Comparison of ENCODE assay signal across 13 cellular contexts in genomic region chr6:14441371-14441781, GRCh38.
A peak's percentile ranks its signal among the peaks of the same experiment; 100 is the strongest.
DNase-seq lines count a peak whose midpoint lies in the region; ATAC-seq and TF ChIP-seq lines count a peak whose summit lies in the region.
"Had no signal": no experiment of that assay in that cellular context is flagged by ENCODE, and none has a peak within 500 bp of the region (broad histone marks: within the 10 kb centered on the region; RNA-seq: fewer than 3 reads in every experiment).

No MANE protein-coding gene starts in this region.

- H3K9me3 ChIP-seq in IMR-90 (ENCODE audit: control insufficient read depth, insufficient read depth, low read length) (no peaks in the 10 kb centered on the region), heart right ventricle (no peaks in the 10 kb centered on the region), stomach (no peaks in the 10 kb centered on the region)
- H3K9me3 ChIP-seq: SJCRH30 had no signal

- TF ChIP-seq POLR2A in IMR-90 (IDR thresholded peaks at IDR 0.05; ENCODE audit: low read depth, low read length) (no peak), stomach (IDR thresholded peaks at IDR 0.05) (no peak)

- no peak overlapping the region for H2AK9ac ChIP-seq in IMR-90 (replicated peaks; ENCODE audit: low read depth, low read length, poor library complexity)

- no peak overlapping the region for H2BK120ac ChIP-seq in IMR-90 (ENCODE audit: low read depth, low read length)

- no peak overlapping the region for H2BK5ac ChIP-seq in IMR-90 (ENCODE audit: low read depth, low read length, poor library complexity, severe bottlenecking)

- no peak overlapping the region for H4K91ac ChIP-seq in IMR-90 (ENCODE audit: insufficient read depth, low read depth, low read length)

- no peak for TF ChIP-seq EP300 in stomach (IDR thresholded peaks at IDR 0.05)

- 0 out of 2 replicates have a peak overlapping the region, but pooled peaks have one; percentile 31 for H3K23ac ChIP-seq in IMR-90 (ENCODE audit: low read depth, low read length)

- H3K4me3 ChIP-seq in IMR-90 (ENCODE audit: insufficient read depth, low read depth, low read length) = no peak overlapping the region
- peak overlapping the region in 3 of 10 donors; percentile 7 to 19 (median 18) for H3K4me3 ChIP-seq in heart right ventricle
- H3K4me3 ChIP-seq in stomach = no peak overlapping the region
- H3K4me3 ChIP-seq: SJCRH30 had no signal

- H2BK15ac ChIP-seq in IMR-90 (ENCODE audit: low read depth, low read length) = no peak overlapping the region

- no peak overlapping the region for H2BK20ac ChIP-seq in IMR-90 (ENCODE audit: low read depth, low read length)

- peaks cover 9% of the 10 kb centered on the region for H3K4me1 ChIP-seq in IMR-90 (ENCODE audit: control insufficient read depth, insufficient read depth, low read length)
- peaks cover 3 to 46% (median 27%) of the 10 kb centered on the region in 9 donors for H3K4me1 ChIP-seq in heart right ventricle
- peaks cover 0 to 21% (median 14%) of the 10 kb centered on the region in 4 donors for H3K4me1 ChIP-seq in stomach
- H3K4me1 ChIP-seq: SJCRH30 had no signal

- H2AK5ac ChIP-seq in IMR-90 (ENCODE audit: low read depth, low read length) = no peak overlapping the region

- dilution Hi-C loops in IMR-90 (cut with HindIII; ENCODE audit: low sequenced_read_pairs, unreplicated experiment) = no loop called here

- H3K4ac ChIP-seq in IMR-90 (ENCODE audit: low read depth, low read length) = no peak overlapping the region

- CTCF ChIA-PET in IMR-90 (lab: Yijun Ruan, JAX) = no interaction called here

- H3K9me1 ChIP-seq in IMR-90 (ENCODE audit: insufficient read depth, low read length) = no peaks in the 10 kb centered on the region

- intact Hi-C loops in IMR-90 (cut with micrococcal nuclease) (no loop called here), heart right ventricle (cut with DNase I) (loop anchor here in 1 of 10 donors (10.0 kb wide), 1 partner anchor 443 kb away; no protein-coding TSS in a partner anchor), stomach (cut with DNase I; ENCODE audit: low total_unique reads) (no loop called here)

- H3K4me2 ChIP-seq in IMR-90 (ENCODE audit: low read depth, low read length) = peak overlapping the region; percentile 56; the same call in 1 of the 2 replicates

- ATAC-seq in IMR-90 (ENCODE audit: low read depth) (peak; percentile 60), heart right ventricle (peak; percentile 79 to 94 (median 92)), HG02973 (IDR thresholded peaks at IDR 0.05; ENCODE audit: unreplicated experiment) (no peak), HG02588 (IDR thresholded peaks at IDR 0.05; ENCODE audit: unreplicated experiment) (no peak), GM19452 (IDR thresholded peaks at IDR 0.05; ENCODE audit: unreplicated experiment) (no peak)
- ATAC-seq: esophagus mucosa had no signal

- no peak overlapping the region for H3K56ac ChIP-seq in IMR-90 (ENCODE audit: extremely low read depth, insufficient read depth, low read length)

- H3K27ac ChIP-seq in IMR-90 (ENCODE audit: insufficient read depth, low read length) = peak overlapping the region; percentile 39; the same call in 1 of the 2 replicates
- peak overlapping the region in 9 of 10 donors; percentile 44 to 79 (median 61) for H3K27ac ChIP-seq in heart right ventricle
- peak overlapping the region in 4 of 5 donors; percentile 16 to 63 (median 51) for H3K27ac ChIP-seq in stomach
- H3K27ac ChIP-seq: SJCRH30 had no signal

- in situ Hi-C loops in IMR-90 (cut with MboI; ENCODE audit: low sequenced_read_pairs) = no loop called here

- H3K9ac ChIP-seq in IMR-90 (ENCODE audit: low read depth, low read length) = no peak overlapping the region

- no peaks in the 10 kb centered on the region for H3K36me3 ChIP-seq in IMR-90 (ENCODE audit: control insufficient read depth, insufficient read depth, low read length)
- H3K36me3 ChIP-seq in heart right ventricle = no peaks in the 10 kb centered on the region
- no peaks in the 10 kb centered on the region for H3K36me3 ChIP-seq in stomach
- H3K36me3 ChIP-seq: SJCRH30 had no signal

- BruUV-seq in IMR-90 (replicated peaks; lab: Mats Ljungman, UMichigan) = no TSS peak

- no peak overlapping the region for H3K14ac ChIP-seq in IMR-90 (replicated peaks; ENCODE audit: low read depth, low read length)

- POLR2A ChIA-PET in IMR-90 (lab: Charles Lee; ENCODE audit: unreplicated experiment) = no interaction called here

- H3K79me1 ChIP-seq in IMR-90 (ENCODE audit: low read depth in 1 of 2, low read length in 2 of 2) = no peaks in the 10 kb centered on the region

- TF ChIP-seq CTCF in IMR-90 (conservative IDR thresholded peaks at IDR 0.05; ENCODE audit: low read depth, low read length) (no peak), heart right ventricle (IDR thresholded peaks at IDR 0.05) (no peak), stomach (IDR thresholded peaks at IDR 0.05) (no peak)

- DNase-seq in IMR-90 (peak; percentile 19), NCI-H526 treated with DMSO at 0.1 percent for 48 hours (lab: John Stamatoyannopoulos, UW) (peak; percentile 24), heart right ventricle (peak in 1 of 2 donors; percentile 39), stomach (no peak), T1000 (lab: John Stamatoyannopoulos, UW) (no peak)
- DNase-seq: activated CD4-positive, alpha-beta memory T cell treated with anti-CD3 and anti-CD28 coated beads for 36 hours; EL; Karpas-422; SJCRH30 had no signal

- H3K27me3 ChIP-seq in IMR-90 (ENCODE audit: control insufficient read depth, insufficient read depth, low read length) (no peaks in the 10 kb centered on the region), heart right ventricle (no peaks in the 10 kb centered on the region), stomach (no peaks in the 10 kb centered on the region)
- H3K27me3 ChIP-seq: SJCRH30 had no signal

- H4K20me1 ChIP-seq in IMR-90 (ENCODE audit: insufficient read depth, low read length) = no peaks in the 10 kb centered on the region

- no peak overlapping the region; the same call in 1 of the 2 replicates for H3K18ac ChIP-seq in IMR-90 (ENCODE audit: low read depth, low read length)

- no peak for TF ChIP-seq RAD21 in IMR-90 (IDR thresholded peaks at IDR 0.05; ENCODE audit: low read length)

- no peak overlapping the region; the same call in 1 of the 2 replicates for H4K5ac ChIP-seq in IMR-90 (ENCODE audit: low read depth, low read length)

- H2AFZ ChIP-seq in IMR-90 (replicated peaks; ENCODE audit: low read length, poor library complexity) = no peak overlapping the region

- H4K8ac ChIP-seq in IMR-90 (ENCODE audit: low read depth in 2 of 2, low read length in 2 of 2) = peak overlapping the region in 1 of 2 experiments; percentile 27; a peak in 1 of 4 replicates

- no CpG with 5 or more reads among the region's 5 CpGs for WGBS in IMR-90 (ENCODE audit: extremely low coverage in 2 of 2, insufficient read length in 1 of 2), 2 experiments
- WGBS in heart right ventricle, 2 donors = 7 to 17% methylated on average over 5 of the region's 5 CpGs
- WGBS in stomach, 5 donors = 29 to 50% (median 35%) methylated on average over 5 of the region's 5 CpGs

TF ChIP-seq in IMR-90, 13 proteins besides CTCF, POLR2A, EP300 and RAD21:
- TF ChIP-seq NFE2L2 (IDR thresholded peaks at IDR 0.05; ENCODE audit: low read depth, low read length) (no peak), CEBPB (IDR thresholded peaks at IDR 0.05; ENCODE audit: low read depth, low read length) (no peak)

Comparison
In these comparisons a context has a peak if more than half of its experiments do, and no peak if none do; other contexts are left out.
1. ATAC-seq: peak in IMR-90 (single experiment) and heart right ventricle (8 of 8); none in HG02973 (single experiment), HG02588 (single experiment) and GM19452 (single experiment).
2. DNase-seq: peak in IMR-90 (single experiment) and NCI-H526 treated with DMSO at 0.1 percent for 48 hours (single experiment); none in stomach (single experiment) and T1000 (single experiment).
3. Peak in every context shown above with its lines, with median percentiles within 50 percentile points of each other: H3K27ac ChIP-seq.